In the genomic region with DNA sequence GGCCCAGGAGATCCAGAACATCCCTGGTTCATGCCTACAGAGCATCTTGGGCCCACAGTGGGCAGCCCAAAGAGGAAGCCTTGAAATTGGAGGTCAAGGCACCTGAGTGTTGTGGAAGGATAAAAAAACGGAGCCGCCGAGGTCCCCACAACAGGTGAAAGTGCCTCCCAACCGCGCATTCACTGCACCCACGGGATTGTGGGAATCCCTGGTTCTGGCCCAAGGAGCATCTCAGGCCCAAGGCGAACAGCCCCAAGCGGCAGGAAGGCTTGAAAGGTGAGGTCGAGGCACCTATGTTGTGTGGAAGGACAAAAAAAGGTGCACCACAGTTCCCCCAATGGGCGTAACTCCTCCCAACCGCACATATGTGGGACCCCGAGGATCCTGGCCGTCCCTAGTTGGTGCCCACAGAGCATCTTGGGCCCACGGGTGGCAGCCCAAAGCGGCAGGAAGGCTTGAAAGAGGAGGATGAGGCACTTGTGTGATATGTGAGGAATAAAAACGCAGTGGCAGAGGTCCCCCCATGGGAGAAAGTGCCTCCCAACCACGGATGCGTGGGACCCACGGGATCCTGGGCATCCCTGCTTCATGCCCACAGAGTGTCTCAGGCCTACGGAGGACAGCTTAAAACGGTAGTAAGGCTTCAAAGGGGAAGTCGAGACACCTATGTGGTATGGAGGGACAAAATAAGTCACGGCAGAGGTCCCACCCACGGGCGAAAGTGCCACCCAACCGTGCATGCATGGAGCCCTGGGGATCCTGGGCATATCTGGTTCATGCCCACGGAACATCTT, we compare ENCODE assay signal across 15 cellular contexts.
"Had no signal": no experiment of that assay in that cellular context is flagged by ENCODE, and none has a peak within 500 bp of the region (broad histone marks: within the 10 kb centered on the region; RNA-seq: fewer than 3 reads in every experiment).

No MANE protein-coding gene starts in this region.

- H3K27me3 ChIP-seq: foreskin keratinocyte, pancreas, transverse colon had no signal

- H3K9me3 ChIP-seq: pancreas had no signal

- H3K4me1 ChIP-seq: foreskin keratinocyte, pancreas, transverse colon had no signal

- H3K4me3 ChIP-seq: dorsolateral prefrontal cortex, pancreas, SK-N-MC, smooth muscle cell, transverse colon had no signal

- H3K36me3 Mint-ChIP-seq: activated naive CD8-positive, alpha-beta T cell treated with anti-CD3 and anti-CD28 coated beads for 36 hours; stimulated activated memory B cell treated with anti-CD40 and anti-IgM and Interleukin-4, amounts not matched to agents 10 μg/mL and 1 μg/mL and 100 μg/mL, for 72 hours had no signal

- H3K4me3 Mint-ChIP-seq: activated CD4-positive, alpha-beta T cell treated with anti-CD3 and anti-CD28 coated beads, Interleukin-2, amount 10 ng/mL, durations not matched to agents 24 days and 14 days; activated naive CD8-positive, alpha-beta T cell treated with anti-CD3 and anti-CD28 coated beads for 36 hours; memory B cell; stimulated activated memory B cell treated with anti-CD40 and anti-IgM and Interleukin-4, amounts not matched to agents 10 μg/mL and 1 μg/mL and 100 μg/mL, for 72 hours; T-helper 17 cell; WTC11 had no signal

- ATAC-seq: foreskin keratinocyte; pancreas; stimulated activated memory B cell treated with anti-CD40 and anti-IgM and Interleukin-4, amounts not matched to agents 10 μg/mL and 1 μg/mL and 100 μg/mL, for 72 hours; T-helper 17 cell; WTC11 had no signal

- H3K27ac ChIP-seq: dorsolateral prefrontal cortex, foreskin keratinocyte, pancreas, SK-N-MC, transverse colon had no signal

- DNase-seq: activated CD4-positive, alpha-beta T cell treated with anti-CD3 and anti-CD28 coated beads, Interleukin-2, amount 10 ng/mL, durations not matched to agents 24 days and 14 days; activated effector memory CD4-positive, alpha-beta T cell treated with anti-CD3 and anti-CD28 coated beads, Interleukin-2, amount 50 U/mL, for 16 hours; activated naive CD8-positive, alpha-beta T cell treated with anti-CD3 and anti-CD28 coated beads for 36 hours; foreskin keratinocyte; retina; substantia nigra; transverse colon had no signal

- H3K27ac Mint-ChIP-seq: activated CD4-positive, alpha-beta T cell treated with anti-CD3 and anti-CD28 coated beads, Interleukin-2, amount 10 ng/mL, durations not matched to agents 24 days and 14 days; activated naive CD8-positive, alpha-beta T cell treated with anti-CD3 and anti-CD28 coated beads for 36 hours; memory B cell; stimulated activated memory B cell treated with anti-CD40 and anti-IgM and Interleukin-4, amounts not matched to agents 10 μg/mL and 1 μg/mL and 100 μg/mL, for 72 hours; T-helper 17 cell; WTC11 had no signal

- H3K36me3 ChIP-seq: pancreas, transverse colon had no signal

- H3K27me3 Mint-ChIP-seq: activated CD4-positive, alpha-beta T cell treated with anti-CD3 and anti-CD28 coated beads, Interleukin-2, amount 10 ng/mL, durations not matched to agents 24 days and 14 days; activated naive CD8-positive, alpha-beta T cell treated with anti-CD3 and anti-CD28 coated beads for 36 hours; memory B cell; stimulated activated memory B cell treated with anti-CD40 and anti-IgM and Interleukin-4, amounts not matched to agents 10 μg/mL and 1 μg/mL and 100 μg/mL, for 72 hours; T-helper 17 cell had no signal

- H3K4me1 Mint-ChIP-seq: activated CD4-positive, alpha-beta T cell treated with anti-CD3 and anti-CD28 coated beads, Interleukin-2, amount 10 ng/mL, durations not matched to agents 24 days and 14 days; activated naive CD8-positive, alpha-beta T cell treated with anti-CD3 and anti-CD28 coated beads for 36 hours; memory B cell; stimulated activated memory B cell treated with anti-CD40 and anti-IgM and Interleukin-4, amounts not matched to agents 10 μg/mL and 1 μg/mL and 100 μg/mL, for 72 hours; T-helper 17 cell; WTC11 had no signal
